Comparison of ENCODE assay signal across 8 cellular contexts in genomic region chr10:69742928-69743602, GRCh38. TPM values are rescaled to one million over a fixed set of nuclear protein-coding genes. Genes with fewer than 3 reads are reported as not detected.
DNase-seq lines count a peak whose midpoint lies in the region; ATAC-seq, FAIRE-seq and TF ChIP-seq lines count a peak whose summit lies in the region.

No MANE protein-coding gene starts in this region.

- H3K9me3 ChIP-seq in Caco-2 (no peaks in the 10 kb centered on the region), HEK293 (ENCODE audit: control insufficient read depth, insufficient read depth, low read depth, low read length) (no peaks in the 10 kb centered on the region), HepG2 (ENCODE audit: low read length) (no peaks in the 10 kb centered on the region), gastroesophageal sphincter (no peaks in the 10 kb centered on the region)

- H3K36me3 Mint-ChIP-seq in Caco-2 (ENCODE audit: insufficient read depth, unreplicated experiment): no peaks in the 10 kb centered on the region
- no peaks in the 10 kb centered on the region for H3K36me3 Mint-ChIP-seq in activated T-helper 17 cell treated with anti-CD3 and anti-CD28 coated beads, Interleukin-2, amount 50 U/mL, for 72 hours (ENCODE audit: low read depth)

- no peak for TF ChIP-seq EP300 in HepG2 (IDR thresholded peaks at IDR 0.05; ENCODE audit: low read depth in 2 of 2, low read length in 2 of 2)
- no peak for TF ChIP-seq EP300 in HepG2 (CRISPR knock-in tag; IDR thresholded peaks at IDR 0.05; ENCODE audit: borderline replicate concordance)
- TF ChIP-seq EP300 in gastroesophageal sphincter (IDR thresholded peaks at IDR 0.05): no peak

- H3K4me2 ChIP-seq in HepG2 (ENCODE audit: low read depth, low read length): no peak overlapping the region

- H3K4me1 ChIP-seq in Caco-2 (no peaks in the 10 kb centered on the region), HEK293 (ENCODE audit: control insufficient read depth, insufficient read depth, low read length) (no peaks in the 10 kb centered on the region), HepG2 (ENCODE audit: insufficient read depth, low read length) (no peaks in the 10 kb centered on the region), gastroesophageal sphincter (no peaks in the 10 kb centered on the region)

- no peak overlapping the region for H2AFZ ChIP-seq in HepG2 (ENCODE audit: low read length)

- H3K9ac ChIP-seq in HepG2 (ENCODE audit: insufficient read depth, low read depth, low read length): no peak overlapping the region

- H3K4me1 Mint-ChIP-seq in Caco-2 (ENCODE audit: low read depth, unreplicated experiment): no peaks in the 10 kb centered on the region
- H3K4me1 Mint-ChIP-seq in activated T-helper 17 cell treated with anti-CD3 and anti-CD28 coated beads, Interleukin-2, amount 50 U/mL, for 72 hours: no peaks in the 10 kb centered on the region

- TF ChIP-seq POLR2A in HepG2 (IDR thresholded peaks at IDR 0.05; ENCODE audit: insufficient read depth in 1 of 2, low read depth in 2 of 2, low read length in 2 of 2) (no peak), gastroesophageal sphincter (IDR thresholded peaks at IDR 0.05) (no peak)

- H3K27ac ChIP-seq in HEK293 (ENCODE audit: extremely low read depth, low read depth, low read length): no peak overlapping the region
- no peak overlapping the region for H3K27ac ChIP-seq in HepG2 (ENCODE audit: extremely low read length, insufficient read depth, low read length)
- no peak overlapping the region for H3K27ac ChIP-seq in gastroesophageal sphincter

- TF ChIP-seq RAD21 in HepG2 (CRISPR knock-in tag; IDR thresholded peaks at IDR 0.05): no peak; the same call in 1 of the 2 replicates

- CTCF ChIA-PET in Caco-2 (lab: Charles Lee): interaction anchor here (0.8 to 1.2 kb wide), 3 partner anchors 24 to 172 kb away, joined by 3 to 4 read pairs (median 3); no protein-coding TSS in a partner anchor
- CTCF ChIA-PET in HEK293 (lab: Yijun Ruan, JAX): interaction anchor here (0.5 to 4.2 kb wide), 42 partner anchors 9 to 1212 kb away, joined by 3 to 34 read pairs (median 5); partner anchors contain the start of gene COL13A1
- CTCF ChIA-PET in HepG2 (lab: Yijun Ruan, JAX; ENCODE audit: low intra/inter-chr PET ratio, low total read pairs): no interaction called here

- POLR2A ChIA-PET in Caco-2 (lab: Charles Lee): no interaction called here
- POLR2A ChIA-PET in HEK293 (lab: Yijun Ruan, JAX): no interaction called here
- POLR2A ChIA-PET in HepG2 (lab: Yijun Ruan, JAX): no interaction called here

- no peak overlapping the region for H3K4me3 Mint-ChIP-seq in Caco-2 (ENCODE audit: unreplicated experiment)
- H3K4me3 Mint-ChIP-seq in activated T-helper 17 cell treated with anti-CD3 and anti-CD28 coated beads, Interleukin-2, amount 50 U/mL, for 72 hours: no peak overlapping the region

- in situ Hi-C loops in astrocyte of the spinal cord (cut with HindIII; ENCODE audit: low sequenced_read_pairs): no loop called here
- in situ Hi-C loops in HepG2 (cut with HindIII; ENCODE audit: extremely low pct_ligation_motif_present, low pct_unique_long_range_greater_than_20kb): no loop called here

- peak in 1 of 2 experiments; percentile 57 for DNase-seq in Caco-2
- DNase-seq in astrocyte of the spinal cord (ENCODE audit: low read depth, low spot score): no peak
- no peak for DNase-seq in HepG2 (ENCODE audit: low spot score)
- no peak for DNase-seq in central memory CD4-positive, alpha-beta T cell

- no peaks in the 10 kb centered on the region for H3K79me2 ChIP-seq in HepG2 (ENCODE audit: insufficient read depth, low read length)

- 14% methylated on average over 5 of the region's 6 CpGs for WGBS in HepG2 (ENCODE audit: low lambda C conversion rate)
- WGBS in gastroesophageal sphincter (ENCODE audit: low coverage in 1 of 2), 2 donors: 42 to 54% methylated on average over 3 to 5 of the region's 6 CpGs

- H3K36me3 ChIP-seq in Caco-2 (ENCODE audit: control insufficient read depth, insufficient read depth, low read length) (no peaks in the 10 kb centered on the region), HEK293 (ENCODE audit: control insufficient read depth in 2 of 2, insufficient read depth in 1 of 2, low read length in 2 of 2) (no peaks in the 10 kb centered on the region), HepG2 (replicated peaks in 1 of 2; ENCODE audit: control insufficient read depth in 1 of 2, insufficient read depth in 2 of 2, low read length in 2 of 2) (no peaks in the 10 kb centered on the region), gastroesophageal sphincter (no peaks in the 10 kb centered on the region)

- no peaks in the 10 kb centered on the region for H4K20me1 ChIP-seq in HepG2 (ENCODE audit: insufficient read depth, low read length)

- peaks cover 27% of the 10 kb centered on the region for H3K27me3 Mint-ChIP-seq in Caco-2 (ENCODE audit: insufficient read depth, unreplicated experiment)
- H3K27me3 Mint-ChIP-seq in activated T-helper 17 cell treated with anti-CD3 and anti-CD28 coated beads, Interleukin-2, amount 50 U/mL, for 72 hours: peaks cover 27% of the 10 kb centered on the region

- H3K27me3 ChIP-seq in Caco-2 (replicated peaks; ENCODE audit: control insufficient read depth, insufficient read depth, low read length): no peaks in the 10 kb centered on the region; the same call in 1 of the 2 replicates
- peaks cover 0 to 19% of the 10 kb centered on the region in 2 experiments; a peak in 1 of 5 replicates for H3K27me3 ChIP-seq in HepG2 (ENCODE audit: control insufficient read depth in 1 of 2, insufficient read depth in 2 of 2, low read length in 2 of 2)
- peaks cover 40% of the 10 kb centered on the region for H3K27me3 ChIP-seq in gastroesophageal sphincter

- TF ChIP-seq CTCF in Caco-2 (IDR thresholded peaks at IDR 0.05; ENCODE audit: insufficient read depth in 1 of 2, low read depth in 1 of 2, low read length in 1 of 2, severe bottlenecking in 1 of 2, unreplicated experiment in 1 of 2) (peak; percentile 46 to 74), HEK293 (tag by site-specific recombination; IDR thresholded peaks at IDR 0.05) (peak; percentile 48), astrocyte of the spinal cord (IDR thresholded peaks at IDR 0.05; ENCODE audit: low read depth, low read length) (peak; percentile 69), HepG2 (CRISPR knock-in tag; IDR thresholded peaks at IDR 0.05) (peak; percentile 57), gastroesophageal sphincter (IDR thresholded peaks at IDR 0.05) (peak in 2 of 4 experiments; percentile 11 to 29)

- no peak for FAIRE-seq in HepG2 (lab: Jason Lieb, UNC)

- H3K4me3 ChIP-seq in Caco-2 (ENCODE audit: low read depth, low read length) (no peak overlapping the region), HEK293 (ENCODE audit: low read depth, low read length) (no peak overlapping the region), astrocyte of the spinal cord (ENCODE audit: low read depth, low read length) (no peak overlapping the region), HepG2 (replicated peaks in 1 of 3; ENCODE audit: insufficient read depth in 1 of 3, low read depth in 2 of 3, low read length in 3 of 3) (no peak overlapping the region), gastroesophageal sphincter (no peak overlapping the region)

- H3K9me3 Mint-ChIP-seq in Caco-2 (ENCODE audit: unreplicated experiment): no peaks in the 10 kb centered on the region
- no peaks in the 10 kb centered on the region for H3K9me3 Mint-ChIP-seq in activated T-helper 17 cell treated with anti-CD3 and anti-CD28 coated beads, Interleukin-2, amount 50 U/mL, for 72 hours

- ATAC-seq in HepG2 (peak; percentile 73), gastroesophageal sphincter (no peak), HG02870 (IDR thresholded peaks at IDR 0.05; ENCODE audit: unreplicated experiment) (no peak)
- ATAC-seq in activated T-helper 17 cell treated with anti-CD3 and anti-CD28 coated beads, Interleukin-2, amount 50 U/mL, for 72 hours (replicated peaks): no peak

- intact Hi-C loops in Caco-2 (cut with micrococcal nuclease; ENCODE audit: unreplicated experiment) (loop anchor here (1.0 kb wide), 1 partner anchor 57 kb away; no protein-coding TSS in a partner anchor), HepG2 (cut with micrococcal nuclease; ENCODE audit: unreplicated experiment) (loop anchor here (10.0 kb wide), 1 partner anchor 172 kb away; no protein-coding TSS in a partner anchor)

- no peak overlapping the region for H3K27ac Mint-ChIP-seq in Caco-2 (ENCODE audit: unreplicated experiment)
- no peak overlapping the region for H3K27ac Mint-ChIP-seq in activated T-helper 17 cell treated with anti-CD3 and anti-CD28 coated beads, Interleukin-2, amount 50 U/mL, for 72 hours

- BruUV-seq in Caco-2 (replicated peaks; lab: Mats Ljungman, UMichigan) (no TSS peak), HepG2 (replicated peaks; lab: Mats Ljungman, UMichigan) (no TSS peak)

TF ChIP-seq in HEK293, 187 proteins besides CTCF, POLR2A, EP300 and RAD21 (continues in another document):
- TF ChIP-seq ZNF660 (tag by site-specific recombination; IDR thresholded peaks at IDR 0.05): no peak

TF ChIP-seq in HepG2, 621 proteins besides CTCF, POLR2A, EP300 and RAD21 (continues in another document):
- TF ChIP-seq STAG1 (CRISPR knock-in tag; IDR thresholded peaks at IDR 0.05): peak; percentile 32
- TF ChIP-seq ZNF780A (CRISPR knock-in tag; IDR thresholded peaks at IDR 0.05): no peak

RNA-seq across cellular contexts. Expression of gene COL13A1, which starts 58.6 kb away (rescaled TPM):
- total RNA-seq in Caco-2 (2022): not detected in 2 replicates
- not detected in 2 replicates for total RNA-seq in HepG2 (2016; rRNA removed; fragmentation: Illumina TruSeq; extraction: Trizol)
- total RNA-seq in HepG2 (2016; cell fraction: cytosol; rRNA removed; fragmentation: Illumina TruSeq; extraction: Trizol; ENCODE audit: low read depth): not detected in 2 replicates
- not detected in 2 replicates for total RNA-seq in HepG2 (2016; cell fraction: insoluble cytoplasmic fraction; rRNA removed; fragmentation: Illumina TruSeq; extraction: Trizol)
- not detected in 2 replicates for total RNA-seq in HepG2 (2016; cell fraction: membrane; rRNA removed; fragmentation: Illumina TruSeq; extraction: Trizol)
- not detected in 2 replicates for total RNA-seq in HepG2 (2016; cell fraction: nucleus; rRNA removed; fragmentation: Illumina TruSeq; extraction: Trizol)
- 0.07 and 0.22 TPM in 2 replicates for polyA plus RNA-seq in HepG2 (2011; rRNA removed)
- 0.04 TPM in 1 of 2 replicates, not detected in the other for polyA plus RNA-seq in HepG2 (2011; cell fraction: cytosol; rRNA removed)
- polyA plus RNA-seq in HepG2 (2011; cell fraction: nucleus; rRNA removed): 1.5 and 3.2 TPM in 2 replicates
- polyA plus RNA-seq in HepG2 (2012): not detected in 2 replicates
- not detected in 2 replicates for polyA plus RNA-seq in HepG2 (2016; cell fraction: cytosol; fragmentation: Illumina TruSeq; extraction: Trizol; ENCODE audit: low read depth)
- polyA plus RNA-seq in HepG2 (2016; cell fraction: insoluble cytoplasmic fraction; fragmentation: Illumina TruSeq; extraction: Trizol; ENCODE audit: low read depth): not detected in 2 replicates
- polyA plus RNA-seq in HepG2 (2016; cell fraction: membrane; fragmentation: Illumina TruSeq; extraction: Trizol; ENCODE audit: low read depth): not detected in 2 replicates
- polyA plus RNA-seq in HepG2 (2016; cell fraction: nucleus; fragmentation: Illumina TruSeq; extraction: Trizol; ENCODE audit: insufficient read depth, low read depth): not detected in 2 replicates
- 0.07 TPM in 1 of 2 replicates, not detected in the other for polyA minus RNA-seq in HepG2 (2011; rRNA and poly(A)+ RNA removed; ENCODE audit: low replicate concordance)
- not detected in 2 replicates for polyA minus RNA-seq in HepG2 (2011; cell fraction: cytosol; rRNA and poly(A)+ RNA removed)
- polyA minus RNA-seq in HepG2 (2011; cell fraction: nucleus; rRNA and poly(A)+ RNA removed): not detected in 2 replicates
- 1 to 10 TPM; 1.2 to 6.8 (median 3.9) TPM for total RNA-seq in gastroesophageal sphincter
- not detected for total RNA-seq in activated T-helper 17 cell treated with anti-CD3 and anti-CD28 coated beads, Interleukin-2, amount 50 U/mL, for 72 hours
